25 cellular contexts compared by ENCODE assay signal in genomic region chr15:33047077-33047476, GRCh38.
"Had no signal": no experiment of that assay in that cellular context is flagged by ENCODE, and none has a peak within 500 bp of the region (broad histone marks: within the 10 kb centered on the region; RNA-seq: fewer than 3 reads in every experiment).

No MANE protein-coding gene starts in this region.

- H3K4me3 ChIP-seq: left lung, lower lobe of right lung, ovary, right atrium auricular region, right lobe of liver, smooth muscle cell, tibial nerve, uterus had no signal

- H3K4me2 ChIP-seq: smooth muscle cell had no signal

- H3K4me1 Mint-ChIP-seq: immature natural killer cell; stimulated activated memory B cell treated with anti-CD40 and anti-IgM and Interleukin-4, amounts not matched to agents 10 μg/mL and 1 μg/mL and 100 μg/mL, for 72 hours had no signal

- H3K36me3 Mint-ChIP-seq: immature natural killer cell; stimulated activated memory B cell treated with anti-CD40 and anti-IgM and Interleukin-4, amounts not matched to agents 10 μg/mL and 1 μg/mL and 100 μg/mL, for 72 hours had no signal

- H3K27me3 ChIP-seq: left lung, ovary, right atrium auricular region, right lobe of liver, tibial nerve, uterus had no signal

- H3K4me1 ChIP-seq: left lung, lower lobe of right lung, right atrium auricular region, right lobe of liver, tibial nerve, uterus had no signal

- H3K27ac Mint-ChIP-seq: natural killer cell treated with Interleukin-12 subunit alpha and Interleukin-12 subunit beta and Interleukin-15 and Interleukin-18, amount 100 ng/mL, for 72 hours; progenitor cell of endocrine pancreas; stimulated activated memory B cell treated with anti-CD40 and anti-IgM and Interleukin-4, amounts not matched to agents 10 μg/mL and 1 μg/mL and 100 μg/mL, for 72 hours; type B pancreatic cell had no signal

- H3K36me3 ChIP-seq: left lung, lower lobe of right lung, ovary, right atrium auricular region, right lobe of liver, uterus had no signal

- ATAC-seq: left colon; left lung; lower lobe of right lung; natural killer cell treated with Interleukin-12 subunit alpha and Interleukin-12 subunit beta and Interleukin-15 and Interleukin-18, amount 100 ng/mL, for 72 hours; right lobe of liver; stimulated activated memory B cell treated with anti-CD40 and anti-IgM and Interleukin-4, amounts not matched to agents 10 μg/mL and 1 μg/mL and 100 μg/mL, for 72 hours; stimulated activated naive CD8-positive, alpha-beta T cell treated with anti-CD3 and anti-CD28 coated beads, Interleukin-15, amount 100 ng/mL, for 72 hours had no signal

- DNase-seq: hypothalamus; immature natural killer cell; kidney; left colon; left lung; lower lobe of right lung; mammary epithelial cell; mesenchymal stem cell; ovary; right lobe of liver; stimulated activated CD4-positive, alpha-beta T cell treated with anti-CD3 and anti-CD28 coated beads, Interleukin-1b, Interleukin-23, amount 100 ng/mL, for 48 hours; stimulated activated CD4-positive, alpha-beta T cell treated with anti-CD3 and anti-CD28 coated beads, Interleukin-2, amount 100 ng/mL, for 48 hours; stimulated activated CD4-positive, alpha-beta T cell treated with anti-CD3 and anti-CD28 coated beads, Interleukin-4, amount 100 ng/mL, for 4 hours; stimulated activated CD8-positive, alpha-beta memory T cell treated with anti-CD3 and anti-CD28 coated beads, Interleukin-4, amount 100 ng/mL, for 48 hours; stimulated activated naive CD4-positive, alpha-beta T cell treated with Interleukin-2 at 50 U/mL for 16 hours; stimulated activated naive CD8-positive, alpha-beta T cell treated with anti-CD3 and anti-CD28 coated beads, Interleukin-15, amount 100 ng/mL, for 72 hours; substantia nigra; uterus had no signal

- H3K27me3 Mint-ChIP-seq: progenitor cell of endocrine pancreas; stimulated activated naive CD8-positive, alpha-beta T cell treated with anti-CD3 and anti-CD28 coated beads, Interleukin-15, amount 100 ng/mL, for 72 hours; type B pancreatic cell had no signal

- H3K27ac ChIP-seq: left lung, lower lobe of right lung, ovary, right atrium auricular region, right lobe of liver, tibial nerve, uterus had no signal

- H3K9me3 ChIP-seq: ovary, right atrium auricular region, right lobe of liver, uterus had no signal

- H3K4me3 Mint-ChIP-seq: immature natural killer cell; natural killer cell treated with Interleukin-12 subunit alpha and Interleukin-12 subunit beta and Interleukin-15 and Interleukin-18, amount 100 ng/mL, for 72 hours; stimulated activated memory B cell treated with anti-CD40 and anti-IgM and Interleukin-4, amounts not matched to agents 10 μg/mL and 1 μg/mL and 100 μg/mL, for 72 hours; stimulated activated naive CD8-positive, alpha-beta T cell treated with anti-CD3 and anti-CD28 coated beads, Interleukin-15, amount 100 ng/mL, for 72 hours; type B pancreatic cell had no signal
